Comparison of ENCODE assay signal across 9 cellular contexts in genomic region chr2:49687873-49688272, GRCh38.
DNase-seq lines count a peak whose midpoint lies in the region; ATAC-seq and TF ChIP-seq lines count a peak whose summit lies in the region.
"Had no signal": no experiment of that assay in that cellular context is flagged by ENCODE, and none has a peak within 500 bp of the region (broad histone marks: within the 10 kb centered on the region; RNA-seq: fewer than 3 reads in every experiment).

No MANE protein-coding gene starts in this region.

- no peaks in the 10 kb centered on the region for H3K9me2 ChIP-seq in GM23338 (ENCODE audit: insufficient read depth)

- no peak overlapping the region for H3K4me3 ChIP-seq in BJ (ENCODE audit: low read depth, low read length)
- H3K4me3 ChIP-seq in GM23338: no peak overlapping the region
- no peak overlapping the region for H3K4me3 ChIP-seq in psoas muscle

- H3K27ac ChIP-seq in GM23338 (ENCODE audit: low read depth): no peak overlapping the region
- no peak overlapping the region for H3K27ac ChIP-seq in RWPE1
- H3K27ac ChIP-seq in psoas muscle: no peak overlapping the region

- no peaks in the 10 kb centered on the region for H3K27me3 ChIP-seq in BJ (ENCODE audit: control insufficient read depth, insufficient read depth, low read length)
- no peaks in the 10 kb centered on the region for H3K27me3 ChIP-seq in GM23338 (ENCODE audit: insufficient read depth)
- H3K27me3 ChIP-seq in psoas muscle (ENCODE audit: insufficient read depth in 3 of 3, low read length in 2 of 3): no peaks in the 10 kb centered on the region

- 67 to 74% (median 73%) methylated on average over 1 of the region's 1 CpG for WGBS in psoas muscle, 3 donors

- no peaks in the 10 kb centered on the region for H3K9me3 Mint-ChIP-seq in GM23338

- no peak overlapping the region for H3K4me3 Mint-ChIP-seq in GM23338
- H3K4me3 Mint-ChIP-seq: activated naive CD4-positive, alpha-beta T cell treated with anti-CD3 and anti-CD28 coated beads, Interleukin-2, amount 10 ng/mL, durations not matched to agents 7 days and 5 days had no signal

- H4K20me1 ChIP-seq in GM23338 (replicated peaks; ENCODE audit: insufficient read depth): no peaks in the 10 kb centered on the region

- TF ChIP-seq CTCF in BJ (IDR thresholded peaks at IDR 0.05; ENCODE audit: insufficient read depth, low read depth, low read length): peak; percentile 20; the same call in 1 of the 2 replicates
- peak in 1 of 2 experiments; percentile 64; a peak in 3 of 4 replicates for TF ChIP-seq CTCF in GM23338 (conservative IDR thresholded peaks at IDR 0.05; ENCODE audit: low read depth in 2 of 2)
- TF ChIP-seq CTCF in RWPE1 (conservative IDR thresholded peaks at IDR 0.05; ENCODE audit: low read depth): peak; percentile 24
- TF ChIP-seq CTCF in psoas muscle (IDR thresholded peaks at IDR 0.05): no peak

- H3K79me2 ChIP-seq in GM23338 (replicated peaks; ENCODE audit: insufficient read depth): no peaks in the 10 kb centered on the region

- no peak overlapping the region for H3K4me2 ChIP-seq in GM23338

- no peaks in the 10 kb centered on the region for H3K9me3 ChIP-seq in psoas muscle

- H3K36me3 ChIP-seq in BJ (ENCODE audit: control insufficient read depth, insufficient read depth, low read length): no peaks in the 10 kb centered on the region
- H3K36me3 ChIP-seq in GM23338 (ENCODE audit: insufficient read depth): no peaks in the 10 kb centered on the region
- no peaks in the 10 kb centered on the region for H3K36me3 ChIP-seq in psoas muscle (ENCODE audit: insufficient read depth in 1 of 2, low read depth in 1 of 2)

- DNase-seq in BJ (ENCODE audit: low read depth): no peak
- DNase-seq in GM23338 (ENCODE audit: low spot score): peak; percentile 15
- no peak for DNase-seq in RWPE1 (ENCODE audit: low spot score)
- DNase-seq in inferior parietal cortex (ENCODE audit: extremely low spot score): peak; percentile 45
- no peak for DNase-seq in germinal center (ENCODE audit: low spot score)
- DNase-seq in psoas muscle: no peak
- DNase-seq: activated naive CD4-positive, alpha-beta T cell treated with anti-CD3 and anti-CD28 coated beads, Interleukin-2, amount 10 ng/mL, durations not matched to agents 7 days and 5 days had no signal

- H2AFZ ChIP-seq in GM23338: no peak overlapping the region

- H3K36me3 Mint-ChIP-seq in GM23338 (ENCODE audit: low read depth): no peaks in the 10 kb centered on the region
- H3K36me3 Mint-ChIP-seq: activated naive CD4-positive, alpha-beta T cell treated with anti-CD3 and anti-CD28 coated beads, Interleukin-2, amount 10 ng/mL, durations not matched to agents 7 days and 5 days had no signal

- POLR2A ChIA-PET in BJ (lab: Charles Lee): no interaction called here
- POLR2A ChIA-PET in RWPE1 (lab: Yijun Ruan, JAX; ENCODE audit: low non-redundant PET): no interaction called here

- H3K4me1 Mint-ChIP-seq in GM23338: peaks cover 5% of the 10 kb centered on the region; the same call in 2 of the 3 replicates
- H3K4me1 Mint-ChIP-seq: activated naive CD4-positive, alpha-beta T cell treated with anti-CD3 and anti-CD28 coated beads, Interleukin-2, amount 10 ng/mL, durations not matched to agents 7 days and 5 days had no signal

- H3F3A ChIP-seq in GM23338 (replicated peaks; ENCODE audit: low read depth): no peaks in the 10 kb centered on the region

- H3K27ac Mint-ChIP-seq in GM23338: no peak overlapping the region
- H3K27ac Mint-ChIP-seq: activated naive CD4-positive, alpha-beta T cell treated with anti-CD3 and anti-CD28 coated beads, Interleukin-2, amount 10 ng/mL, durations not matched to agents 7 days and 5 days had no signal

- no peaks in the 10 kb centered on the region for H3K27me3 Mint-ChIP-seq in GM23338 (ENCODE audit: insufficient read depth, low read depth, poor library complexity)
- H3K27me3 Mint-ChIP-seq: activated naive CD4-positive, alpha-beta T cell treated with anti-CD3 and anti-CD28 coated beads, Interleukin-2, amount 10 ng/mL, durations not matched to agents 7 days and 5 days had no signal

- intact Hi-C loops in psoas muscle (cut with DNase I): no loop called here

- CTCF ChIA-PET in BJ (lab: Yijun Ruan, JAX): interaction anchor here (1.1 to 1.5 kb wide), 4 partner anchors 13 to 714 kb away, joined by 3 to 7 read pairs (median 4); no protein-coding TSS in a partner anchor
- CTCF ChIA-PET in RWPE1 (lab: Yijun Ruan, JAX): interaction anchor here (0.6 to 2.1 kb wide), 2 partner anchors 160 to 714 kb away, joined by 3 to 6 read pairs; no protein-coding TSS in a partner anchor

- H3K4me1 ChIP-seq in GM23338 (ENCODE audit: insufficient read depth) (no peaks in the 10 kb centered on the region), psoas muscle (no peaks in the 10 kb centered on the region)

- no peak for ATAC-seq in GM23338
- no peak for ATAC-seq in HG02973 (IDR thresholded peaks at IDR 0.05; ENCODE audit: unreplicated experiment)
- ATAC-seq in HG02938 (IDR thresholded peaks at IDR 0.05; ENCODE audit: unreplicated experiment): no peak
- no peak for ATAC-seq in psoas muscle

TF ChIP-seq in GM23338, 12 proteins besides CTCF, POLR2A, EP300 and RAD21 (continues in another document):
- TF ChIP-seq JUNB (IDR thresholded peaks at IDR 0.05; ENCODE audit: unreplicated experiment) (no peak), NANOG (IDR thresholded peaks at IDR 0.05; ENCODE audit: borderline replicate concordance) (no peak), POLR2AphosphoS5 (IDR thresholded peaks at IDR 0.05; ENCODE audit: low read depth) (no peak), ZNF114 (CRISPR knock-in tag; IDR thresholded peaks at IDR 0.05) (no peak), ETS1 (IDR thresholded peaks at IDR 0.05) (no peak), EZH2phosphoT487 (IDR thresholded peaks at IDR 0.05; ENCODE audit: unreplicated experiment) (no peak), EZH2 (IDR thresholded peaks at IDR 0.05; ENCODE audit: low read depth, unreplicated experiment) (no peak), CREB1 (CRISPR knock-in tag; IDR thresholded peaks at IDR 0.05; ENCODE audit: low read depth) (no peak), STAT1 (IDR thresholded peaks at IDR 0.05; ENCODE audit: unreplicated experiment) (no peak), ZNF331 (CRISPR knock-in tag; IDR thresholded peaks at IDR 0.05; ENCODE audit: low read depth) (no peak)

Comparison
In these comparisons a context has a peak if more than half of its experiments do, and no peak if none do; other contexts are left out.
1. DNase-seq: peak in GM23338 (single experiment) and inferior parietal cortex (single experiment); none in BJ (single experiment), RWPE1 (single experiment), germinal center (single experiment) and psoas muscle (0 of 2).